ENCODE assay signal across 1 cellular context in genomic region chr2:219530048-219530963, GRCh38.
A peak's percentile ranks its signal among the peaks of the same experiment; 100 is the strongest.
TF ChIP-seq lines count a peak whose summit lies in the region.

No MANE protein-coding gene starts in this region.

TF ChIP-seq in GM12878, 131 proteins besides CTCF, POLR2A, EP300 and RAD21:
- TF ChIP-seq E4F1 (IDR thresholded peaks at IDR 0.05; ENCODE audit: borderline replicate concordance, partially characterized antibody) (no peak), SMC3 (IDR thresholded peaks at IDR 0.05; ENCODE audit: borderline replicate concordance, low read length) (peak; percentile 96), IKZF1 (conservative IDR thresholded peaks at IDR 0.05) (0 out of 2 replicates have a peak, but pooled peaks have one; percentile 13), ZZZ3 (IDR thresholded peaks at IDR 0.05; ENCODE audit: control insufficient read depth, insufficient read length, low read depth) (no peak), MEF2B (IDR thresholded peaks at IDR 0.05; ENCODE audit: partially characterized antibody, poor library complexity, severe bottlenecking) (peak; percentile 45), NRF1 (conservative IDR thresholded peaks at IDR 0.05; ENCODE audit: low read depth, low read length) (0 out of 2 replicates have a peak, but pooled peaks have one; percentile 22), MTA2 (IDR thresholded peaks at IDR 0.05; ENCODE audit: low read depth) (no peak), IRF3 (IDR thresholded peaks at IDR 0.05) (0 out of 2 replicates have a peak, but pooled peaks have one; percentile 8), SP1 (IDR thresholded peaks at IDR 0.05; ENCODE audit: low read depth, low read length) (no peak), JUNB (IDR thresholded peaks at IDR 0.05) (no peak), IRF5 (IDR thresholded peaks at IDR 0.05; ENCODE audit: borderline replicate concordance) (no peak), MAX (IDR thresholded peaks at IDR 0.05; ENCODE audit: low read depth, low read length) (0 out of 2 replicates have a peak, but pooled peaks have one; percentile 23), ZNF592 (IDR thresholded peaks at IDR 0.05) (0 out of 2 replicates have a peak, but pooled peaks have one; percentile 33), BCL11A (IDR thresholded peaks at IDR 0.05; ENCODE audit: low read depth, low read length) (no peak), YY1 (IDR thresholded peaks at IDR 0.05; ENCODE audit: low read depth, low read length) (peak; percentile 66; the same call in 1 of the 2 replicates), CEBPZ (IDR thresholded peaks at IDR 0.05; ENCODE audit: low read depth, low read length) (no peak)
